32 cellular contexts compared by ENCODE assay signal in the genomic region with DNA sequence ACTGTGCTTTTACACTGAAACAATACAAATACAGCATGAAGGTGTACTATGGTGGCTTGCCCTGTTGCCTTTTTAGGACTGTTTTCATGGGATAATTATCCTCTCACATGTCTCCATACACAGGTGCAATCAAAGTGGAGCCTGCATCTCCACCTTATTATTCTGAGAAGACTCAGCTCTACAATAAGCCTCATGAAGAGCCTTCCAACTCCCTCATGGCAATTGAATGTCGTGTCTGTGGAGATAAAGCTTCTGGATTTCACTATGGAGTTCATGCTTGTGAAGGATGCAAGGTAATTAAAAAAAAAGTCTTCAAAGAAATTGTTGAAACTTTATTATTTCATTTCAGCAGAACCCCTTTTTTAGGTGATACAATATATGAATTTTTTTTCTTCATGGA.
"Had no signal": no experiment of that assay in that cellular context is flagged by ENCODE, and none has a peak within 500 bp of the region (broad histone marks: within the 10 kb centered on the region; RNA-seq: fewer than 3 reads in every experiment).

No MANE protein-coding gene starts in this region.

- H3K27me3 Mint-ChIP-seq: progenitor cell of endocrine pancreas, type B pancreatic cell had no signal

- H3K36me3 Mint-ChIP-seq: naive thymus-derived CD8-positive, alpha-beta T cell; natural killer cell treated with Interleukin-12 subunit alpha and Interleukin-12 subunit beta and Interleukin-15 and Interleukin-18, amount 100 ng/mL, for 72 hours; stimulated activated effector memory CD8-positive, alpha-beta T cell treated with anti-CD3 and anti-CD28 coated beads, Interleukin-12 subunit alpha, Interleukin-12 subunit beta, amount 100 ng/mL, for 72 hours; stimulated activated naive B cell treated with anti-CD40 and anti-IgM and Interleukin-4, amounts not matched to agents 10 μg/mL and 1 μg/mL and 100 μg/mL, for 72 hours; type B pancreatic cell had no signal

- H2AFZ ChIP-seq: parathyroid adenoma had no signal

- H3K36me3 ChIP-seq: neutrophil, ovary, sigmoid colon, suprapubic skin, tibial artery, upper lobe of right lung, uterus had no signal

- H3K4me3 ChIP-seq: ovary, psoas muscle, right lobe of liver, sigmoid colon, stomach, suprapubic skin, testis, tibial artery, transverse colon, upper lobe of right lung, uterus had no signal

- H3K27ac ChIP-seq: neutrophil, ovary, parathyroid adenoma, psoas muscle, right lobe of liver, sigmoid colon, stomach, suprapubic skin, testis, tibial artery, transverse colon, upper lobe of right lung, uterus had no signal

- H3K4me1 ChIP-seq: parathyroid adenoma, psoas muscle, sigmoid colon, suprapubic skin, testis, tibial artery, uterus had no signal

- H3K9me3 Mint-ChIP-seq: natural killer cell treated with Interleukin-12 subunit alpha and Interleukin-12 subunit beta and Interleukin-15 and Interleukin-18, amount 100 ng/mL, for 72 hours; nephron progenitor cell; neural crest cell; stimulated activated effector memory CD8-positive, alpha-beta T cell treated with anti-CD3 and anti-CD28 coated beads, Interleukin-12 subunit alpha, Interleukin-12 subunit beta, amount 100 ng/mL, for 72 hours; stimulated activated naive CD8-positive, alpha-beta T cell treated with anti-CD3 and anti-CD28 coated beads, Interleukin-15, Interleukin-2, amounts not matched to agents 100 ng/mL and 50 ng/mL, for 24 hours; type B pancreatic cell had no signal

- H3K79me2 ChIP-seq: parathyroid adenoma had no signal

- H3K4me1 Mint-ChIP-seq: nephron progenitor cell; neural crest cell; stimulated activated effector memory CD8-positive, alpha-beta T cell treated with anti-CD3 and anti-CD28 coated beads, Interleukin-12 subunit alpha, Interleukin-12 subunit beta, amount 100 ng/mL, for 72 hours had no signal

- ATAC-seq: naive thymus-derived CD8-positive, alpha-beta T cell; natural killer cell treated with Interleukin-12 subunit alpha and Interleukin-12 subunit beta and Interleukin-15 and Interleukin-18, amount 100 ng/mL, for 72 hours; psoas muscle; right cardiac atrium; right lobe of liver; stimulated activated effector memory CD8-positive, alpha-beta T cell treated with anti-CD3 and anti-CD28 coated beads, Interleukin-12 subunit alpha, Interleukin-12 subunit beta, amount 100 ng/mL, for 72 hours; stimulated activated naive B cell treated with anti-CD40 and anti-IgM and Interleukin-4, amounts not matched to agents 10 μg/mL and 1 μg/mL and 100 μg/mL, for 72 hours; upper lobe of right lung had no signal

- H3K9me3 ChIP-seq: neutrophil, ovary, psoas muscle, right lobe of liver, sigmoid colon, stomach, suprapubic skin, testis, tibial artery, transverse colon, upper lobe of right lung, uterus had no signal

- H3K27ac Mint-ChIP-seq: naive thymus-derived CD8-positive, alpha-beta T cell; natural killer cell treated with Interleukin-12 subunit alpha and Interleukin-12 subunit beta and Interleukin-15 and Interleukin-18, amount 100 ng/mL, for 72 hours; nephron progenitor cell; progenitor cell of endocrine pancreas; stimulated activated effector memory CD8-positive, alpha-beta T cell treated with anti-CD3 and anti-CD28 coated beads, Interleukin-12 subunit alpha, Interleukin-12 subunit beta, amount 100 ng/mL, for 72 hours; stimulated activated naive B cell treated with anti-CD40 and anti-IgM and Interleukin-4, amounts not matched to agents 10 μg/mL and 1 μg/mL and 100 μg/mL, for 72 hours; stimulated activated naive CD8-positive, alpha-beta T cell treated with anti-CD3 and anti-CD28 coated beads, Interleukin-15, Interleukin-2, amounts not matched to agents 100 ng/mL and 50 ng/mL, for 24 hours; type B pancreatic cell had no signal

- H3K9ac ChIP-seq: parathyroid adenoma had no signal

- H3K27me3 ChIP-seq: ovary, right lobe of liver, stomach, suprapubic skin, testis, tibial artery, transverse colon, upper lobe of right lung, uterus had no signal

- DNase-seq: naive thymus-derived CD8-positive, alpha-beta T cell; nephron progenitor cell; nucleus accumbens; ovary; posterior cingulate gyrus; psoas muscle; right cardiac atrium; right lobe of liver; sigmoid colon; small intestine; stimulated activated CD4-positive, alpha-beta T cell treated with anti-CD3 and anti-CD28 coated beads, Interleukin-15, amount 100 ng/mL, for 24 hours; stimulated activated CD4-positive, alpha-beta T cell treated with anti-CD3 and anti-CD28 coated beads, Interleukin-2, amount 100 ng/mL, for 24 hours; stimulated activated CD4-positive, alpha-beta T cell treated with anti-CD3 and anti-CD28 coated beads, Interleukin-2, amount 100 ng/mL, for 48 hours; stimulated activated CD4-positive, alpha-beta T cell treated with anti-CD3 and anti-CD28 coated beads, Interleukin-4, amount 100 ng/mL, for 24 hours; stimulated activated naive B cell treated with anti-CD40 and anti-IgM and Interleukin-4, amounts not matched to agents 10 μg/mL and 1 μg/mL and 100 μg/mL, for 72 hours; stimulated activated naive CD4-positive, alpha-beta T cell treated with Interleukin-2 at 50 U/mL for 16 hours; stomach; substantia nigra; testis; tibial artery; transverse colon; upper lobe of right lung; uterus had no signal

- H3K4me3 Mint-ChIP-seq: naive thymus-derived CD8-positive, alpha-beta T cell; natural killer cell treated with Interleukin-12 subunit alpha and Interleukin-12 subunit beta and Interleukin-15 and Interleukin-18, amount 100 ng/mL, for 72 hours; nephron progenitor cell; neural crest cell; stimulated activated effector memory CD8-positive, alpha-beta T cell treated with anti-CD3 and anti-CD28 coated beads, Interleukin-12 subunit alpha, Interleukin-12 subunit beta, amount 100 ng/mL, for 72 hours; stimulated activated naive B cell treated with anti-CD40 and anti-IgM and Interleukin-4, amounts not matched to agents 10 μg/mL and 1 μg/mL and 100 μg/mL, for 72 hours; stimulated activated naive CD8-positive, alpha-beta T cell treated with anti-CD3 and anti-CD28 coated beads, Interleukin-15, Interleukin-2, amounts not matched to agents 100 ng/mL and 50 ng/mL, for 24 hours; type B pancreatic cell had no signal
